1 cellular context compared by ENCODE assay signal in the genomic region with DNA sequence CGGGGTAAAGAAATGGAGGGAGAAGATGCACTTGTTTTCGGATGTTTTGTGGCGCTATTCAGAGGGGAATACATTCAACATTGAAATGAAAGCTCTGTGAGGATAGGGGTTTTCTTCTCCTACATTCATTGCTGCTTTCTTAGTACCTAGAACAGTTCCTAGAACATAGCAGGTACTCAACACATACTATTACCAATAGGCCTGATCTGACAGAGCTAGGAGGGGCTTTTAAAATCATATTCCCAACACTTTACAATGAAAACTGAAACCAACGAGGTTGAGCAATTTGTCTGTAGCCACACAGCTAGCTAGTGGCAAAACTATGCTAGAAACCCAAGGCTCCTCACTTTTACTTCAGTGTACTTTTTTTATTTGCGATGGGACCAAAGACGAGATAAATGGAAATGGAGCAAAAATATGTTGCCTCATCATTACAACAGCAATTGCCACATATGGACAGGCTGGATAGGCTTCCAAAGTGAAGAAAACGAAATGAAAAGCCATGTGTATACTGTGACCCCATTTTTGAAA.
TF ChIP-seq lines count a peak whose summit lies in the region.

No MANE protein-coding gene starts in this region.

TF ChIP-seq in GM23338, 12 proteins besides CTCF, POLR2A, EP300 and RAD21 (continued from another document):
- TF ChIP-seq, protein P1, sequence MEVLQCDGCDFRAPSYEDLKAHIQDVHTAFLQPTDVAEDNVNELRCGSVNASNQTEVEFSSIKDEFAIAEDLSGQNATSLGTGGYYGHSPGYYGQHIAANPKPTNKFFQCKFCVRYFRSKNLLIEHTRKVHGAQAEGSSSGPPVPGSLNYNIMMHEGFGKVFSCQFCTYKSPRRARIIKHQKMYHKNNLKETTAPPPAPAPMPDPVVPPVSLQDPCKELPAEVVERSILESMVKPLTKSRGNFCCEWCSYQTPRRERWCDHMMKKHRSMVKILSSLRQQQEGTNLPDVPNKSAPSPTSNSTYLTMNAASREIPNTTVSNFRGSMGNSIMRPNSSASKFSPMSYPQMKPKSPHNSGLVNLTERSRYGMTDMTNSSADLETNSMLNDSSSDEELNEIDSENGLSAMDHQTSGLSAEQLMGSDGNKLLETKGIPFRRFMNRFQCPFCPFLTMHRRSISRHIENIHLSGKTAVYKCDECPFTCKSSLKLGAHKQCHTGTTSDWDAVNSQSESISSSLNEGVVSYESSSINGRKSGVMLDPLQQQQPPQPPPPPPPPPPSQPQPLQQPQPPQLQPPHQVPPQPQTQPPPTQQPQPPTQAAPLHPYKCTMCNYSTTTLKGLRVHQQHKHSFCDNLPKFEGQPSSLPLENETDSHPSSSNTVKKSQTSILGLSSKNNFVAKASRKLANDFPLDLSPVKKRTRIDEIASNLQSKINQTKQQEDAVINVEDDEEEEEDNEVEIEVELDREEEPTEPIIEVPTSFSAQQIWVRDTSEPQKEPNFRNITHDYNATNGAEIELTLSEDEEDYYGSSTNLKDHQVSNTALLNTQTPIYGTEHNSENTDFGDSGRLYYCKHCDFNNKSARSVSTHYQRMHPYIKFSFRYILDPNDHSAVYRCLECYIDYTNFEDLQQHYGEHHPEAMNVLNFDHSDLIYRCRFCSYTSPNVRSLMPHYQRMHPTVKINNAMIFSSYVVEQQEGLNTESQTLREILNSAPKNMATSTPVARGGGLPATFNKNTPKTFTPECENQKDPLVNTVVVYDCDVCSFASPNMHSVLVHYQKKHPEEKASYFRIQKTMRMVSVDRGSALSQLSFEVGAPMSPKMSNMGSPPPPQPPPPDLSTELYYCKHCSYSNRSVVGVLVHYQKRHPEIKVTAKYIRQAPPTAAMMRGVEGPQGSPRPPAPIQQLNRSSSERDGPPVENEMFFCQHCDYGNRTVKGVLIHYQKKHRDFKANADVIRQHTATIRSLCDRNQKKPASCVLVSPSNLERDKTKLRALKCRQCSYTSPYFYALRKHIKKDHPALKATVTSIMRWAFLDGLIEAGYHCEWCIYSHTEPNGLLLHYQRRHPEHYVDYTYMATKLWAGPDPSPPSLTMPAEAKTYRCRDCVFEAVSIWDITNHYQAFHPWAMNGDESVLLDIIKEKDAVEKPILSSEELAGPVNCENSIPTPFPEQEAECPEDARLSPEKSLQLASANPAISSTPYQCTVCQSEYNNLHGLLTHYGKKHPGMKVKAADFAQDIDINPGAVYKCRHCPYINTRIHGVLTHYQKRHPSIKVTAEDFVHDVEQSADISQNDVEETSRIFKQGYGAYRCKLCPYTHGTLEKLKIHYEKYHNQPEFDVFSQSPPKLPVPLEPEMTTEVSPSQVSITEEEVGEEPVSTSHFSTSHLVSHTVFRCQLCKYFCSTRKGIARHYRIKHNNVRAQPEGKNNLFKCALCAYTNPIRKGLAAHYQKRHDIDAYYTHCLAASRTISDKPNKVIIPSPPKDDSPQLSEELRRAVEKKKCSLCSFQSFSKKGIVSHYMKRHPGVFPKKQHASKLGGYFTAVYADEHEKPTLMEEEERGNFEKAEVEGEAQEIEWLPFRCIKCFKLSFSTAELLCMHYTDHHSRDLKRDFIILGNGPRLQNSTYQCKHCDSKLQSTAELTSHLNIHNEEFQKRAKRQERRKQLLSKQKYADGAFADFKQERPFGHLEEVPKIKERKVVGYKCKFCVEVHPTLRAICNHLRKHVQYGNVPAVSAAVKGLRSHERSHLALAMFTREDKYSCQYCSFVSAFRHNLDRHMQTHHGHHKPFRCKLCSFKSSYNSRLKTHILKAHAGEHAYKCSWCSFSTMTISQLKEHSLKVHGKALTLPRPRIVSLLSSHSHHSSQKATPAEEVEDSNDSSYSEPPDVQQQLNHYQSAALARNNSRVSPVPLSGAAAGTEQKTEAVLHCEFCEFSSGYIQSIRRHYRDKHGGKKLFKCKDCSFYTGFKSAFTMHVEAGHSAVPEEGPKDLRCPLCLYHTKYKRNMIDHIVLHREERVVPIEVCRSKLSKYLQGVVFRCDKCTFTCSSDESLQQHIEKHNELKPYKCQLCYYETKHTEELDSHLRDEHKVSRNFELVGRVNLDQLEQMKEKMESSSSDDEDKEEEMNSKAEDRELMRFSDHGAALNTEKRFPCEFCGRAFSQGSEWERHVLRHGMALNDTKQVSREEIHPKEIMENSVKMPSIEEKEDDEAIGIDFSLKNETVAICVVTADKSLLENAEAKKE (CRISPR knock-in tag; IDR thresholded peaks at IDR 0.05), result no peak
- TF ChIP-seq STAT1 (IDR thresholded peaks at IDR 0.05; ENCODE audit: unreplicated experiment) (no peak), EZH2 (IDR thresholded peaks at IDR 0.05; ENCODE audit: low read depth, unreplicated experiment) (no peak), CREB1 (CRISPR knock-in tag; IDR thresholded peaks at IDR 0.05; ENCODE audit: low read depth) (no peak), JUNB (IDR thresholded peaks at IDR 0.05; ENCODE audit: unreplicated experiment) (no peak), ZNF331 (CRISPR knock-in tag; IDR thresholded peaks at IDR 0.05; ENCODE audit: low read depth) (no peak), EZH2phosphoT487 (IDR thresholded peaks at IDR 0.05; ENCODE audit: unreplicated experiment) (no peak)
- TF ChIP-seq, protein P2, sequence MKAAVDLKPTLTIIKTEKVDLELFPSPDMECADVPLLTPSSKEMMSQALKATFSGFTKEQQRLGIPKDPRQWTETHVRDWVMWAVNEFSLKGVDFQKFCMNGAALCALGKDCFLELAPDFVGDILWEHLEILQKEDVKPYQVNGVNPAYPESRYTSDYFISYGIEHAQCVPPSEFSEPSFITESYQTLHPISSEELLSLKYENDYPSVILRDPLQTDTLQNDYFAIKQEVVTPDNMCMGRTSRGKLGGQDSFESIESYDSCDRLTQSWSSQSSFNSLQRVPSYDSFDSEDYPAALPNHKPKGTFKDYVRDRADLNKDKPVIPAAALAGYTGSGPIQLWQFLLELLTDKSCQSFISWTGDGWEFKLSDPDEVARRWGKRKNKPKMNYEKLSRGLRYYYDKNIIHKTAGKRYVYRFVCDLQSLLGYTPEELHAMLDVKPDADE (IDR thresholded peaks at IDR 0.05), result no peak
